Comparison of ENCODE assay signal across 21 cellular contexts in genomic region chr3:117117188-117117936, GRCh38.
"Had no signal": no experiment of that assay in that cellular context is flagged by ENCODE, and none has a peak within 500 bp of the region (broad histone marks: within the 10 kb centered on the region; RNA-seq: fewer than 3 reads in every experiment).

No MANE protein-coding gene starts in this region.

- H3K4me3 ChIP-seq: left ventricle myocardium inferior, thoracic aorta, upper lobe of left lung had no signal

- H3K9me3 ChIP-seq: left ventricle myocardium inferior, thoracic aorta, upper lobe of left lung had no signal

- H3K4me1 ChIP-seq: left ventricle myocardium inferior, upper lobe of left lung had no signal

- DNase-seq: activated CD4-positive, alpha-beta T cell treated with anti-CD3 and anti-CD28 coated beads, Interleukin-2, amount 10 ng/mL, durations not matched to agents 7 days and 5 days; activated CD4-positive, CD25-positive, alpha-beta regulatory T cell treated with anti-CD3 and anti-CD28 coated beads, Interleukin-2, amount 50 U/mL, for 72 hours; activated CD8-positive, alpha-beta memory T cell treated with anti-CD3 and anti-CD28 coated beads, Interleukin-2, amount 10 ng/mL, durations not matched to agents 7 days and 5 days; activated CD8-positive, alpha-beta T cell treated with anti-CD3 and anti-CD28 coated beads for 36 hours; activated effector memory CD4-positive, alpha-beta T cell treated with anti-CD3 and anti-CD28 coated beads, Interleukin-2, amount 50 U/mL, for 16 hours; activated naive CD4-positive, alpha-beta T cell treated with anti-CD3 and anti-CD28 coated beads, Interleukin-2, amount 10 ng/mL, durations not matched to agents 7 days and 5 days; activated T-cell treated with anti-CD3 and anti-CD28 coated beads for 4 hours; anterior cingulate cortex; effector CD4-positive, alpha-beta T cell; erythroblast; kidney; left ventricle myocardium inferior; nephron progenitor cell; occipital lobe; posterior cingulate gyrus; stimulated activated CD4-positive, alpha-beta T cell treated with anti-CD3 and anti-CD28 coated beads, Interleukin-2, amount 100 ng/mL, for 48 hours; stimulated activated naive CD4-positive, alpha-beta T cell; upper lobe of left lung had no signal

- H3K27me3 ChIP-seq: upper lobe of left lung had no signal

- ATAC-seq: activated CD8-positive, alpha-beta memory T cell treated with anti-CD3 and anti-CD28 coated beads, Interleukin-2, amount 10 ng/mL, durations not matched to agents 7 days and 5 days; activated CD8-positive, alpha-beta T cell treated with anti-CD3 and anti-CD28 coated beads for 36 hours; sciatic nerve had no signal

- H3K36me3 ChIP-seq: left ventricle myocardium inferior, thoracic aorta, upper lobe of left lung had no signal

- H3K27ac ChIP-seq: left ventricle myocardium inferior, thoracic aorta, upper lobe of left lung, VCaP had no signal
